Comparison of ENCODE assay signal across 2 cellular contexts in genomic region chr6:116284984-116285383, GRCh38. TPM values are rescaled to one million over a fixed set of nuclear protein-coding genes. Genes with fewer than 3 reads are reported as not detected.
DNase-seq lines count a peak whose midpoint lies in the region; FAIRE-seq and TF ChIP-seq lines count a peak whose summit lies in the region.
"Not testable (repeated sequence)": the region's sequence is repeated elsewhere in the genome, so short reads cannot be mapped to it uniquely, and the experiment has no call there.

No MANE protein-coding gene starts in this region.

- H3K9ac ChIP-seq in astrocyte (ENCODE audit: low read length), result not testable (repeated sequence)

- POLR2A ChIA-PET in HEK293 (lab: Yijun Ruan, JAX), result not testable (repeated sequence)

- not testable (repeated sequence) for H3K27ac ChIP-seq in HEK293 (ENCODE audit: extremely low read depth, low read depth, low read length); astrocyte (ENCODE audit: low read depth, low read length)

- not testable (repeated sequence) for H4K20me1 ChIP-seq in astrocyte (ENCODE audit: insufficient read depth, low read length)

- not testable (repeated sequence) for H3K36me3 ChIP-seq in HEK293 (ENCODE audit: control insufficient read depth in 2 of 2, insufficient read depth in 1 of 2, low read length in 2 of 2); astrocyte (ENCODE audit: insufficient read depth, low read length)

- not testable (repeated sequence) for H3K36me3 Mint-ChIP-seq in astrocyte (ENCODE audit: low read depth, unreplicated experiment)

- not testable (repeated sequence) for H3K4me3 Mint-ChIP-seq in astrocyte (ENCODE audit: unreplicated experiment)

- not testable (repeated sequence) for H3K4me2 ChIP-seq in astrocyte (ENCODE audit: low read length)

- H3K4me1 ChIP-seq in HEK293 (ENCODE audit: control insufficient read depth, insufficient read depth, low read length); astrocyte (ENCODE audit: insufficient read depth, low read length): not testable (repeated sequence)

- TF ChIP-seq CTCF in HEK293 (tag by site-specific recombination; IDR thresholded peaks at IDR 0.05); astrocyte (IDR thresholded peaks at IDR 0.05; ENCODE audit: insufficient read depth, low read depth, low read length): not testable (repeated sequence)

- H3K9me3 Mint-ChIP-seq in astrocyte (ENCODE audit: unreplicated experiment), result not testable (repeated sequence)

- H3K27me3 Mint-ChIP-seq in astrocyte (ENCODE audit: low read depth, unreplicated experiment), result not testable (repeated sequence)

- H3K4me3 ChIP-seq in HEK293 (ENCODE audit: low read depth, low read length); astrocyte (ENCODE audit: insufficient read depth, low read depth, low read length): not testable (repeated sequence)

- not testable (repeated sequence) for DNase-seq in astrocyte (ENCODE audit: low read depth)

- H2AFZ ChIP-seq in astrocyte (ENCODE audit: low read depth, low read length), result not testable (repeated sequence)

- not testable (repeated sequence) for H3K79me2 ChIP-seq in astrocyte (ENCODE audit: insufficient read depth, low read length)

- H3K27ac Mint-ChIP-seq in astrocyte (ENCODE audit: unreplicated experiment), result peak overlapping the region; percentile 75

- not testable (repeated sequence) for H3K4me1 Mint-ChIP-seq in astrocyte (ENCODE audit: low read depth, unreplicated experiment)

- H3K9me3 ChIP-seq in HEK293 (ENCODE audit: control insufficient read depth, insufficient read depth, low read depth, low read length); astrocyte (ENCODE audit: insufficient read depth, low read depth, low read length): not testable (repeated sequence)

- H3K27me3 ChIP-seq in astrocyte (ENCODE audit: insufficient read depth, low read length), result not testable (repeated sequence)

- not testable (repeated sequence) for FAIRE-seq in astrocyte (lab: Jason Lieb, UNC)

- CTCF ChIA-PET in HEK293 (lab: Yijun Ruan, JAX), result interaction anchor here (0.7 kb wide), 1 partner anchor 91 kb away, joined by 3 read pairs; no protein-coding TSS in a partner anchor

TF ChIP-seq in HEK293, 187 proteins besides CTCF, POLR2A, EP300 and RAD21:
- TF ChIP-seq ZNF184 (tag by site-specific recombination; IDR thresholded peaks at IDR 0.05), result peak; percentile 97

RNA-seq across cellular contexts. Expression of gene TSPYL1, which starts 5.3 kb away (rescaled TPM):
- 87.8 and 91.7 TPM in 2 replicates for total RNA-seq in astrocyte

RNA-seq across cellular contexts. Expression of gene TSPYL4, which starts 31.1 kb away (rescaled TPM):
- 22.2 and 25.8 TPM in 2 replicates for total RNA-seq in astrocyte
